In genomic region chr12:12010277-12011031, GRCh38 we compare ENCODE assay signal across 8 cellular contexts.
DNase-seq lines count a peak whose midpoint lies in the region; ATAC-seq, FAIRE-seq and TF ChIP-seq lines count a peak whose summit lies in the region.

No MANE protein-coding gene starts in this region.

- CTCF ChIA-PET in GM12878 (lab: Yijun Ruan, JAX) = interaction anchor here (1.0 to 5.0 kb wide), 22 partner anchors 12 to 441 kb away, joined by 3 to 79 read pairs (median 5); no protein-coding TSS in a partner anchor

- POLR2A ChIA-PET in GM12878 (lab: Charles Lee) = interaction anchor here (1.0 to 4.7 kb wide), 5 partner anchors 17 to 230 kb away, joined by 3 to 33 read pairs (median 4); no protein-coding TSS in a partner anchor

- FAIRE-seq in GM12878 (lab: Jason Lieb, UNC) = no peak

- TF ChIP-seq EP300 in GM12878 (IDR thresholded peaks at IDR 0.05; ENCODE audit: borderline replicate concordance in 1 of 2, control insufficient read depth in 1 of 2, low read depth in 2 of 2, low read length in 2 of 2) = peak; percentile 86 to 99

- H3K4me2 ChIP-seq in GM12878 (ENCODE audit: control insufficient read depth, insufficient read depth) = peak overlapping the region; percentile 87

- H3K9me3 ChIP-seq in GM12878 (replicated peaks; ENCODE audit: control insufficient read depth, insufficient read depth, low read length) = no peaks in the 10 kb centered on the region
- no peaks in the 10 kb centered on the region for H3K9me3 ChIP-seq in right lobe of liver

- TF ChIP-seq CTCF in GM12878 (IDR thresholded peaks at IDR 0.05 in 2 of 3, conservative IDR thresholded peaks at IDR 0.05 in 1 of 3; ENCODE audit: control insufficient read depth in 2 of 3, extremely low read depth in 1 of 3, insufficient read depth in 1 of 3, low read depth in 3 of 3, low read length in 3 of 3) (no peak), right lobe of liver (IDR thresholded peaks at IDR 0.05) (no peak)

- H2AFZ ChIP-seq in GM12878 (ENCODE audit: control insufficient read depth, low read depth, low read length) = no peak overlapping the region

- ATAC-seq in HG03108 (IDR thresholded peaks at IDR 0.05; ENCODE audit: unreplicated experiment) = peak; percentile 37
- ATAC-seq in GM12878 = peak; percentile 78
- peak; percentile 58 to 73 (median 66) for ATAC-seq in right lobe of liver

- DNase-seq in NCI-H2196 (lab: John Stamatoyannopoulos, UW; ENCODE audit: unreplicated experiment) (peak; percentile 21), NCI-H2196 treated with DMSO at 0.1 percent for 48 hours (lab: John Stamatoyannopoulos, UW; ENCODE audit: unreplicated experiment) (no peak), SKM-1 treated with dmso at 0.1 percent for 144 hours (lab: John Stamatoyannopoulos, UW; ENCODE audit: unreplicated experiment) (peak; percentile 66), GM12878 (ENCODE audit: low read depth, low spot score) (peak; percentile 94), right lobe of liver (peak in 1 of 3 donors; percentile 61), 8988T (no peak)
- DNase-seq in stimulated activated CD8-positive, alpha-beta memory T cell treated with anti-CD3 and anti-CD28 coated beads, Interleukin-15, amount 100 ng/mL, for 48 hours (ENCODE audit: low read depth in 2 of 2) = peak; percentile 65 to 74

- H3K79me2 ChIP-seq in GM12878 (ENCODE audit: control insufficient read depth, insufficient read depth, low read length) = peaks cover 2% of the 10 kb centered on the region; the same call in 1 of the 2 replicates

- H3K27me3 ChIP-seq in GM12878 (replicated peaks in 1 of 2; ENCODE audit: control insufficient read depth in 2 of 2, insufficient read depth in 2 of 2, low read length in 1 of 2) (no peaks in the 10 kb centered on the region), right lobe of liver (no peaks in the 10 kb centered on the region)

- SMC1A ChIA-PET in GM12878 (lab: Charles Lee; ENCODE audit: uncharacterized antibody, unreplicated experiment) = interaction anchor here (0.8 to 5.5 kb wide), 42 partner anchors 11 to 726 kb away, joined by 3 to 70 read pairs (median 5); no protein-coding TSS in a partner anchor

- RAD21 ChIA-PET in GM12878 (lab: Charles Lee; ENCODE audit: unreplicated experiment) = interaction anchor here (0.5 to 5.0 kb wide), 37 partner anchors 12 to 465 kb away, joined by 3 to 98 read pairs (median 5); no protein-coding TSS in a partner anchor

- under 1% methylated on average over 18 of the region's 18 CpGs for WGBS in GM12878 (ENCODE audit: insufficient coverage, insufficient replicate concordance, low lambda C conversion rate, missing lambda C conversion rate)
- WGBS in right lobe of liver (ENCODE audit: insufficient coverage, low coverage, low lambda C conversion rate, missing lambda C conversion rate) = 46% methylated on average over 18 of the region's 18 CpGs

- H4K20me1 ChIP-seq in GM12878 (ENCODE audit: control insufficient read depth, insufficient read depth) = no peaks in the 10 kb centered on the region

- peak; percentile 64 for TF ChIP-seq POLR2A in GM12878 (IDR thresholded peaks at IDR 0.05; ENCODE audit: low read depth, low read length)
- TF ChIP-seq POLR2A in right lobe of liver (IDR thresholded peaks at IDR 0.05) = no peak

- H3K9ac ChIP-seq in GM12878 (ENCODE audit: control insufficient read depth, insufficient read depth, low read length) = peak overlapping the region; percentile 74

- TF ChIP-seq RAD21 in GM12878 (IDR thresholded peaks at IDR 0.05; ENCODE audit: insufficient read depth, low read depth, low read length) = no peak

- in situ Hi-C loops in GM12878 (cut with MboI) = no loop called here

- intact Hi-C loops in GM12878 (cut with micrococcal nuclease; ENCODE audit: unreplicated experiment) = loop anchor here (1.0 to 5.0 kb wide), 10 partner anchors 15 to 442 kb away; no protein-coding TSS in a partner anchor
- intact Hi-C loops in right lobe of liver (cut with DNase I) = no loop called here

- H3K27ac ChIP-seq in GM12878 (ENCODE audit: control insufficient read depth, insufficient read depth) = peak overlapping the region; percentile 90
- H3K27ac ChIP-seq in right lobe of liver = peak overlapping the region in 1 of 3 donors; percentile 31

- no TSS peak for BruUV-seq in GM12878 (replicated peaks; lab: Mats Ljungman, UMichigan)

- peaks cover 60% of the 10 kb centered on the region for H3K4me1 ChIP-seq in GM12878 (ENCODE audit: control insufficient read depth, insufficient read depth, low read length)
- no peaks in the 10 kb centered on the region for H3K4me1 ChIP-seq in right lobe of liver

- H3K36me3 ChIP-seq in GM12878 (ENCODE audit: control insufficient read depth in 2 of 2, insufficient read depth in 2 of 2, low read length in 1 of 2) = no peaks in the 10 kb centered on the region
- H3K36me3 ChIP-seq in right lobe of liver = no peaks in the 10 kb centered on the region

- H3K4me3 ChIP-seq in GM12878 (peak overlapping the region; percentile 42), right lobe of liver (no peak overlapping the region)

TF ChIP-seq in GM12878, 131 proteins besides CTCF, POLR2A, EP300 and RAD21 (continues in another document):
- TF ChIP-seq FOXM1 (IDR thresholded peaks at IDR 0.05; ENCODE audit: low read depth, low read length) (no peak; the same call in 1 of the 2 replicates), SIX5 (IDR thresholded peaks at IDR 0.05; ENCODE audit: low read depth, low read length, severe bottlenecking) (no peak), LARP7 (IDR thresholded peaks at IDR 0.05) (no peak), SP1 (IDR thresholded peaks at IDR 0.05; ENCODE audit: low read depth, low read length) (peak; percentile 76), SMAD1 (IDR thresholded peaks at IDR 0.05; ENCODE audit: low read depth, partially characterized antibody) (no peak), BACH1 (IDR thresholded peaks at IDR 0.05; ENCODE audit: borderline replicate concordance) (peak; percentile 92), ASH2L (IDR thresholded peaks at IDR 0.05; ENCODE audit: borderline replicate concordance, low read depth) (no peak), ZBTB11 (CRISPR knock-in tag; IDR thresholded peaks at IDR 0.05) (no peak; the same call in 1 of the 2 replicates), ZNF592 (IDR thresholded peaks at IDR 0.05) (no peak), CHD1 (IDR thresholded peaks at IDR 0.05; ENCODE audit: low read depth, low read length) (0 out of 2 replicates have a peak, but pooled peaks have one; percentile 56)

Comparison
In these comparisons a context has a peak if more than half of its experiments do, and no peak if none do; other contexts are left out.
1. DNase-seq: peak in NCI-H2196 (single experiment), SKM-1 treated with dmso at 0.1 percent for 144 hours (single experiment), GM12878 (single experiment) and stimulated activated CD8-positive, alpha-beta memory T cell treated with anti-CD3 and anti-CD28 coated beads, Interleukin-15, amount 100 ng/mL, for 48 hours (2 of 2); none in NCI-H2196 treated with DMSO at 0.1 percent for 48 hours (single experiment) and 8988T (single experiment).
2. Peak in every context shown above with its lines, with median percentiles within 50 percentile points of each other: ATAC-seq.